In the genomic region with DNA sequence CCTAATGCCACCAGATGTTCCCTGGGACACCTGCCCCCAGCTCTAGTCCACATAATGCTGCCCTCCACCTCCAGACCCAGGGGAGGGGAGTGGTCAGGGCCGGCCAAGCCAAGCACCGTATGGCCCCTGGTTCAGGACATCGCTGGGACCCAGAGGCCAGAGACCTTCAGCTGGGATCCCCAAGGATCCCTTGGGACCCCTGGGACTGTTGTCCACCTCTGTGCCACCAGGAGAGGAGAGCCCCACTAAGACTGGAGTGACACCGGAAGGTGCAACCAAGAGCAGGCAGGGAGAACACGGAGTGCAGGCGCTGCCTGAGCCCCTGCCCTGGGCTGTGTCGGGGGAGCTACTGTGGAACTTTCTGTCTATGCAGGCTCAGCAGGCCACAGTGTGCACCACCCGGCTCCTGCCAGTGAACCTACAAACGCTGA, we compare ENCODE assay signal across 12 cellular contexts. TPM values are rescaled to one million over a fixed set of nuclear protein-coding genes. Genes with fewer than 3 reads are reported as not detected.
DNase-seq lines count a peak whose midpoint lies in the region; ATAC-seq and TF ChIP-seq lines count a peak whose summit lies in the region.
"Had no signal": no experiment of that assay in that cellular context is flagged by ENCODE, and none has a peak within 500 bp of the region (broad histone marks: within the 10 kb centered on the region; RNA-seq: fewer than 3 reads in every experiment).

No MANE protein-coding gene starts in this region.

- POLR2A ChIA-PET in activated CD8-positive, alpha-beta T cell treated with anti-CD3 and anti-CD28 coated beads for 36 hours (lab: Charles Lee) = interaction anchor here (0.8 to 1.7 kb wide), 4 partner anchors 8 to 89 kb away, joined by 4 to 11 read pairs (median 6); no protein-coding TSS in a partner anchor

- H3K9ac ChIP-seq in stomach smooth muscle (ENCODE audit: low read length in 2 of 2) = peak overlapping the region; percentile 17 to 60

- CTCF ChIA-PET in activated CD8-positive, alpha-beta T cell treated with anti-CD3 and anti-CD28 coated beads for 36 hours (lab: Charles Lee) = interaction anchor here (1.0 to 1.4 kb wide), 2 partner anchors 100 to 116 kb away, joined by 3 to 4 read pairs; no protein-coding TSS in a partner anchor

- no peaks in the 10 kb centered on the region for H3K9me3 ChIP-seq in stomach smooth muscle (ENCODE audit: control insufficient read depth in 2 of 2, low read length in 2 of 2)

- DNase-seq in activated T-cell treated with anti-CD3 and anti-CD28 coated beads, Interleukin-2, amount 50 U/mL, for 72 hours = peak in 1 of 2 donors; percentile 10
- DNase-seq in activated T-cell treated with anti-CD3 and anti-CD28 coated beads for 4 hours (no peak), NCI-H1417 treated with DMSO at 0.1 percent for 48 hours (lab: John Stamatoyannopoulos, UW) (no peak), KBM-7 (no peak), COLO829 (ENCODE audit: low spot score) (no peak)
- DNase-seq in activated CD8-positive, alpha-beta T cell treated with anti-CD3 and anti-CD28 coated beads for 36 hours = no peak
- DNase-seq: ACHN, foreskin keratinocyte had no signal

- peak overlapping the region; percentile 86 for H3K27ac ChIP-seq in stomach smooth muscle (ENCODE audit: low read length)
- H3K27ac ChIP-seq: foreskin keratinocyte had no signal

- no peaks in the 10 kb centered on the region for H3K9me3 Mint-ChIP-seq in activated T-cell treated with anti-CD3 and anti-CD28 coated beads, Interleukin-2, amount 50 U/mL, for 72 hours
- no peaks in the 10 kb centered on the region for H3K9me3 Mint-ChIP-seq in activated CD8-positive, alpha-beta T cell treated with anti-CD3 and anti-CD28 coated beads for 36 hours

- H3K4me1 Mint-ChIP-seq in activated T-cell treated with anti-CD3 and anti-CD28 coated beads, Interleukin-2, amount 50 U/mL, for 72 hours (ENCODE audit: low read depth) = peaks cover 18% of the 10 kb centered on the region
- peaks cover 17% of the 10 kb centered on the region for H3K4me1 Mint-ChIP-seq in activated CD8-positive, alpha-beta T cell treated with anti-CD3 and anti-CD28 coated beads for 36 hours (ENCODE audit: low read depth)

- in situ Hi-C loops in KBM-7 (cut with MboI; ENCODE audit: low pct_unique_long_range_greater_than_20kb, low sequenced_read_pairs) = no loop called here

- H3K4me3 ChIP-seq in stomach smooth muscle (ENCODE audit: low read length in 2 of 2) = peak overlapping the region in 1 of 2 donors; percentile 44

- H3K36me3 ChIP-seq in stomach smooth muscle (ENCODE audit: control insufficient read depth in 2 of 2, insufficient read depth in 2 of 2, low read length in 2 of 2) = no peaks in the 10 kb centered on the region

- peak overlapping the region; percentile 25 to 44 for H3K4me3 Mint-ChIP-seq in activated T-cell treated with anti-CD3 and anti-CD28 coated beads, Interleukin-2, amount 50 U/mL, for 72 hours
- peak overlapping the region; percentile 26 for H3K4me3 Mint-ChIP-seq in activated CD8-positive, alpha-beta T cell treated with anti-CD3 and anti-CD28 coated beads for 36 hours

- no peaks in the 10 kb centered on the region for H3K36me3 Mint-ChIP-seq in activated T-cell treated with anti-CD3 and anti-CD28 coated beads, Interleukin-2, amount 50 U/mL, for 72 hours (ENCODE audit: insufficient read depth in 2 of 2)
- H3K36me3 Mint-ChIP-seq in activated CD8-positive, alpha-beta T cell treated with anti-CD3 and anti-CD28 coated beads for 36 hours (ENCODE audit: low read depth) = no peaks in the 10 kb centered on the region

- TF ChIP-seq CTCF in activated CD8-positive, alpha-beta T cell treated with anti-CD3 and anti-CD28 coated beads for 36 hours (IDR thresholded peaks at IDR 0.05) = no peak

- peak; percentile 33 to 51 for ATAC-seq in activated T-cell treated with anti-CD3 and anti-CD28 coated beads, Interleukin-2, amount 50 U/mL, for 72 hours (replicated peaks in 1 of 2)
- ATAC-seq in HG02981 (IDR thresholded peaks at IDR 0.05; ENCODE audit: unreplicated experiment) = peak; percentile 19
- peak; percentile 31 for ATAC-seq in activated CD8-positive, alpha-beta T cell treated with anti-CD3 and anti-CD28 coated beads for 36 hours
- ATAC-seq: foreskin keratinocyte had no signal

- no peak overlapping the region for H3K27ac Mint-ChIP-seq in activated T-cell treated with anti-CD3 and anti-CD28 coated beads, Interleukin-2, amount 50 U/mL, for 72 hours
- H3K27ac Mint-ChIP-seq in activated CD8-positive, alpha-beta T cell treated with anti-CD3 and anti-CD28 coated beads for 36 hours = peak overlapping the region; percentile 20
- H3K27ac Mint-ChIP-seq: progenitor cell of endocrine pancreas had no signal

- peaks cover 21% of the 10 kb centered on the region for H3K4me1 ChIP-seq in stomach smooth muscle (ENCODE audit: control insufficient read depth, insufficient read depth, low read length)
- H3K4me1 ChIP-seq: foreskin keratinocyte had no signal

- no peaks in the 10 kb centered on the region for H3K27me3 Mint-ChIP-seq in activated T-cell treated with anti-CD3 and anti-CD28 coated beads, Interleukin-2, amount 50 U/mL, for 72 hours (ENCODE audit: low read depth)
- H3K27me3 Mint-ChIP-seq in activated CD8-positive, alpha-beta T cell treated with anti-CD3 and anti-CD28 coated beads for 36 hours = no peaks in the 10 kb centered on the region

- intact Hi-C loops in activated CD8-positive, alpha-beta T cell treated with anti-CD3 and anti-CD28 coated beads for 36 hours (cut with micrococcal nuclease) = no loop called here

- H3K27me3 ChIP-seq in stomach smooth muscle (ENCODE audit: control insufficient read depth in 1 of 2, insufficient read depth in 2 of 2, low read length in 2 of 2) = no peaks in the 10 kb centered on the region

RNA-seq across cellular contexts. Expression of a gene that starts 43.6 kb away (rescaled TPM):
- total RNA-seq in activated T-cell treated with anti-CD3 and anti-CD28 coated beads, Interleukin-2, amount 50 U/mL, for 72 hours = not detected
- total RNA-seq in activated CD8-positive, alpha-beta T cell treated with anti-CD3 and anti-CD28 coated beads for 36 hours = not detected
- total RNA-seq: foreskin keratinocyte, progenitor cell of endocrine pancreas, temporal lobe had no signal
